In the genomic region with DNA sequence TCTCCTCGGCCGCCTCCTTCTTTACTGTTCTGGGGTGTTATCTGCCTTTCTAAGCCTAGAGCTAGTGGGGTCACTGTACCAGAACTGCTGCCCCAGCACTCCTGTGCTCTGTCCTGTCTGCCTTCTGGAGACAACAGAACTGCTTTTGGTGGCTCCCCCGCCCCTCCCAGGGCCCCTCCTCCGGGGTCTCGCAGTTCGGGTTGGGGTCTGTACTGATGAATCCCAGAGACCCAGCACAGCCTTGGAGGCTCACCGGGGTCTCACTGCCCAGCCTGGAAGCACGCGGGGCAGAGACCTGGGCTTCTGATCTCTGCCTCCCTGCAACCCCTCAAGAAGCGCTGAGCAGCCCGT, we compare ENCODE assay signal across 8 cellular contexts. TPM values are rescaled to one million over a fixed set of nuclear protein-coding genes. Genes with fewer than 3 reads are reported as not detected.
DNase-seq lines count a peak whose midpoint lies in the region; ATAC-seq and TF ChIP-seq lines count a peak whose summit lies in the region.

No MANE protein-coding gene starts in this region.

- H3K9ac ChIP-seq in DND-41 (ENCODE audit: low read depth, low read length) (no peak overlapping the region), rectal smooth muscle tissue (ENCODE audit: low read length) (peak overlapping the region; percentile 51)

- peak overlapping the region in 1 of 2 donors; percentile 85 for H3K27ac Mint-ChIP-seq in T-cell

- H3K4me1 ChIP-seq in DND-41 (ENCODE audit: insufficient read depth, low read length) (peaks cover 19% of the 10 kb centered on the region), rectal smooth muscle tissue (ENCODE audit: control insufficient read depth, insufficient read depth, low read length) (peaks cover 4% of the 10 kb centered on the region)

- no peaks in the 10 kb centered on the region for H3K9me3 ChIP-seq in DND-41 (ENCODE audit: insufficient read depth, low read length, severe bottlenecking)

- no peak overlapping the region for H2AFZ ChIP-seq in DND-41 (ENCODE audit: low read depth, low read length)

- H3K27me3 Mint-ChIP-seq in T-cell: peaks cover 6 to 11% of the 10 kb centered on the region in 2 donors

- no peaks in the 10 kb centered on the region for H4K20me1 ChIP-seq in DND-41 (ENCODE audit: insufficient read depth, low read length)

- POLR2A ChIA-PET in T-cell (lab: Charles Lee): interaction anchor here in 1 of 2 donors (0.9 kb wide), 1 partner anchor 19 kb away, joined by 7 read pairs; no protein-coding TSS in a partner anchor

- H3K79me2 ChIP-seq in DND-41 (ENCODE audit: insufficient read depth, low read length): no peaks in the 10 kb centered on the region

- DNase-seq in DND-41 (peak; percentile 7), T-cell (no peak), fibroblast of pulmonary artery (ENCODE audit: low read depth) (no peak), NCI-H82 (lab: John Stamatoyannopoulos, UW) (no peak), GF-D8 (lab: John Stamatoyannopoulos, UW) (no peak)
- no peak for DNase-seq in activated effector memory CD4-positive, alpha-beta T cell treated with Interleukin-2 at 50 U/mL for 16 hours

- no peaks in the 10 kb centered on the region for H3K9me3 Mint-ChIP-seq in T-cell

- H3K27ac ChIP-seq in DND-41 (ENCODE audit: low read length) (no peak overlapping the region), rectal smooth muscle tissue (ENCODE audit: low read depth, low read length) (no peak overlapping the region)

- no peak for ATAC-seq in DND-41 (ENCODE audit: insufficient read depth, low read depth)
- no peak for ATAC-seq in T-cell (replicated peaks in 1 of 4)
- ATAC-seq in HG03378 (IDR thresholded peaks at IDR 0.05; ENCODE audit: unreplicated experiment): no peak

- CTCF ChIA-PET in T-cell (lab: Charles Lee): interaction anchor here (0.6 to 3.0 kb wide), 20 partner anchors 8 to 1267 kb away, joined by 3 to 21 read pairs (median 3); no protein-coding TSS in a partner anchor

- H3K4me2 ChIP-seq in DND-41 (ENCODE audit: insufficient read depth, low read length): 0 out of 2 replicates have a peak overlapping the region, but pooled peaks have one; percentile 42

- peaks cover 9 to 16% (median 12%) of the 10 kb centered on the region in 3 donors for H3K4me1 Mint-ChIP-seq in T-cell

- no peaks in the 10 kb centered on the region for H3K36me3 ChIP-seq in DND-41 (ENCODE audit: insufficient read depth, low read length)
- no peaks in the 10 kb centered on the region for H3K36me3 ChIP-seq in rectal smooth muscle tissue (ENCODE audit: control insufficient read depth, insufficient read depth, low read length)

- H3K27me3 ChIP-seq in DND-41 (ENCODE audit: insufficient read depth, low read length, poor library complexity) (peaks cover 12% of the 10 kb centered on the region), rectal smooth muscle tissue (ENCODE audit: control insufficient read depth, insufficient read depth, low read length) (peaks cover 6% of the 10 kb centered on the region)

- TF ChIP-seq CTCF in DND-41 (IDR thresholded peaks at IDR 0.05; ENCODE audit: borderline replicate concordance, extremely low read depth, low read length, poor library complexity, severe bottlenecking) (no peak), fibroblast of pulmonary artery (IDR thresholded peaks at IDR 0.05; ENCODE audit: low read length, missing control alignments) (no peak)

- peak overlapping the region; percentile 42 to 83 (median 72) for H3K4me3 Mint-ChIP-seq in T-cell

- H3K4me3 ChIP-seq in DND-41 (ENCODE audit: low read depth in 1 of 2, low read length in 2 of 2): no peak overlapping the region
- H3K4me3 ChIP-seq in fibroblast of pulmonary artery (replicated peaks; ENCODE audit: low read depth, low read length): peak overlapping the region; percentile 50
- peak overlapping the region; percentile 83 for H3K4me3 ChIP-seq in rectal smooth muscle tissue (ENCODE audit: low read length)

- H3K36me3 Mint-ChIP-seq in T-cell: no peaks in the 10 kb centered on the region

RNA-seq across cellular contexts. Expression of gene PLEKHA6, which starts 3.2 kb away (rescaled TPM):
- total RNA-seq in T-cell: 1 to 10 TPM in 3 of 5 donors, under 1 TPM in 2; 0.38 to 1.9 (median 1.4) TPM

RNA-seq across cellular contexts. Expression of gene PPP1R15B, which starts 48.7 kb away (rescaled TPM):
- 100 to 1,000 TPM in 2 of 5 donors, 10 to 100 TPM in 3; 67.9 to 151 (median 70.6) TPM for total RNA-seq in T-cell

Comparison
In these comparisons a context has a peak if more than half of its experiments do, and no peak if none do; other contexts are left out.
1. H3K4me3 ChIP-seq: peak in fibroblast of pulmonary artery (single experiment) and rectal smooth muscle tissue (single experiment); none in DND-41 (0 of 2).